ENCODE assay signal across 9 cellular contexts in genomic region chr14:80212025-80212402, GRCh38. TPM values are rescaled to one million over a fixed set of nuclear protein-coding genes. Genes with fewer than 3 reads are reported as not detected.
DNase-seq lines count a peak whose midpoint lies in the region; ATAC-seq lines count a peak whose summit lies in the region.
"Had no signal": no experiment of that assay in that cellular context is flagged by ENCODE, and none has a peak within 500 bp of the region (broad histone marks: within the 10 kb centered on the region; RNA-seq: fewer than 3 reads in every experiment).

No MANE protein-coding gene starts in this region.

- peak; percentile 35 for DNase-seq in A172 (ENCODE audit: low spot score)
- peak; percentile 32 for DNase-seq in SK-MEL-5 (ENCODE audit: low read depth, low spot score)
- DNase-seq in islet precursor cell: peak; percentile 85
- no peak for DNase-seq in C1 segment of cervical spinal cord (lab: John Stamatoyannopoulos, UW)
- no peak for DNase-seq in stimulated activated naive CD8-positive, alpha-beta T cell treated with anti-CD3 and anti-CD28 coated beads, Interleukin-15, Interleukin-2, amounts not matched to agents 100 U/mL and 50 U/mL, for 24 hours

- in situ Hi-C loops in SK-MEL-5 (cut with HindIII; ENCODE audit: low pct_unique_long_range_greater_than_20kb, low sequenced_read_pairs): no loop called here

- ATAC-seq in GM21786 (IDR thresholded peaks at IDR 0.05; ENCODE audit: unreplicated experiment) (peak; percentile 62), HG03095 (IDR thresholded peaks at IDR 0.05; ENCODE audit: unreplicated experiment) (no peak)
- no peak for ATAC-seq in activated CD4-positive, CD25-positive, alpha-beta regulatory T cell treated with anti-CD3 and anti-CD28 coated beads, Interleukin-2, amount 50 U/mL, for 24 hours
- ATAC-seq in stimulated activated naive CD8-positive, alpha-beta T cell treated with anti-CD3 and anti-CD28 coated beads, Interleukin-15, Interleukin-2, amounts not matched to agents 100 U/mL and 50 U/mL, for 24 hours: no peak

RNA-seq across cellular contexts. Expression of gene DIO2, which starts 0.7 kb away (rescaled TPM):
- 22.4 and 40.5 TPM in 2 replicates for total RNA-seq in A172 (2014; rRNA removed; shearing (Covaris generic))
- 0.08 and 0.93 TPM in 2 replicates for total RNA-seq in SK-MEL-5 (2014; rRNA removed; shearing (Covaris generic))
- polyA plus RNA-seq in SK-MEL-5 (2015; cell fraction: cytosol; rRNA removed): 0.09 and 0.10 TPM in 2 replicates
- polyA plus RNA-seq in SK-MEL-5 (2015; cell fraction: nucleus; rRNA removed): 0.14 and 0.21 TPM in 2 replicates
- polyA plus RNA-seq: IgD-negative memory B cell had no signal

Comparison
In these comparisons a context has a peak if more than half of its experiments do, and no peak if none do; other contexts are left out.
1. DNase-seq: peak in A172 (single experiment), SK-MEL-5 (single experiment) and islet precursor cell (single experiment); none in C1 segment of cervical spinal cord (0 of 14) and stimulated activated naive CD8-positive, alpha-beta T cell treated with anti-CD3 and anti-CD28 coated beads, Interleukin-15, Interleukin-2, amounts not matched to agents 100 U/mL and 50 U/mL, for 24 hours (single experiment).
2. RNA of gene DIO2, which starts 0.7 kb away (total RNA-seq): 22.4 to 40.5 TPM in A172; 0.08 to 0.93 TPM in SK-MEL-5; every median in the first group is over 10 times any median in the second.